ENCODE assay signal across 8 cellular contexts in genomic region chr12:89862511-89863331, GRCh38.
DNase-seq lines count a peak whose midpoint lies in the region; ATAC-seq and TF ChIP-seq lines count a peak whose summit lies in the region.

No MANE protein-coding gene starts in this region.

- DNase-seq in AG10803 (ENCODE audit: low read depth) (peak; percentile 21), fibroblast of gingiva (ENCODE audit: low read depth) (peak; percentile 59), renal cortical epithelial cell (ENCODE audit: low read depth) (peak; percentile 14), mesendoderm (no peak), cerebellar nuclear complex (lab: John Stamatoyannopoulos, UW) (no peak)

- H3K36me3 Mint-ChIP-seq in T-helper 1 cell treated with Interleukin-12 subunit alpha and Interleukin-12 subunit beta and Interleukin-4 antibody, amounts not matched to agents 30 μg/mL and 1 μg/mL, for 36 hours (ENCODE audit: low read depth), result peaks cover 6% of the 10 kb centered on the region

- H3K27ac ChIP-seq in mesendoderm (ENCODE audit: low read depth, low read length), result no peak overlapping the region

- no peak overlapping the region for H3K23ac ChIP-seq in mesendoderm (ENCODE audit: low read length)

- H4K8ac ChIP-seq in mesendoderm (ENCODE audit: low read depth, low read length), result no peak overlapping the region

- no peak overlapping the region for H3K18ac ChIP-seq in mesendoderm (ENCODE audit: low read length)

- no peak overlapping the region for H3K56ac ChIP-seq in mesendoderm (ENCODE audit: low read length)

- no peaks in the 10 kb centered on the region for H3K79me2 ChIP-seq in mesendoderm (ENCODE audit: control insufficient read depth, insufficient read depth, low read length)

- H3K4ac ChIP-seq in mesendoderm (ENCODE audit: low read depth, low read length), result no peak overlapping the region

- no peaks in the 10 kb centered on the region for H3K4me1 ChIP-seq in mesendoderm (ENCODE audit: control insufficient read depth, low read depth, low read length)

- no peaks in the 10 kb centered on the region for H3K79me1 ChIP-seq in mesendoderm (ENCODE audit: low read length)

- in situ Hi-C loops in GM18951 (cut with MboI; ENCODE audit: low sequenced_read_pairs, unreplicated experiment), result no loop called here

- H3K4me3 ChIP-seq in AG10803 (ENCODE audit: low read length), result no peak overlapping the region
- H3K4me3 ChIP-seq in mesendoderm (ENCODE audit: low read length), result no peak overlapping the region

- TF ChIP-seq CTCF in AG10803 (conservative IDR thresholded peaks at IDR 0.05; ENCODE audit: low read length), result no peak

- no peak overlapping the region for H4K5ac ChIP-seq in mesendoderm (ENCODE audit: low read length)

- peak; percentile 43 for TF ChIP-seq POLR2A in GM18951 (IDR thresholded peaks at IDR 0.05; ENCODE audit: extremely low read depth, insufficient read depth, insufficient read length)

- H3K36me3 ChIP-seq in mesendoderm (ENCODE audit: control insufficient read depth, insufficient read depth, low read length), result no peaks in the 10 kb centered on the region

- no peak overlapping the region for H2AK5ac ChIP-seq in mesendoderm (ENCODE audit: low read length)

- no CpG with 5 or more reads among the region's 6 CpGs for WGBS in mesendoderm (ENCODE audit: extremely low coverage, insufficient coverage, low lambda C conversion rate)

- H3K27me3 Mint-ChIP-seq in T-helper 1 cell treated with Interleukin-12 subunit alpha and Interleukin-12 subunit beta and Interleukin-4 antibody, amounts not matched to agents 30 μg/mL and 1 μg/mL, for 36 hours (ENCODE audit: low read depth), result no peaks in the 10 kb centered on the region

- H3K27ac Mint-ChIP-seq in T-helper 1 cell treated with Interleukin-12 subunit alpha and Interleukin-12 subunit beta and Interleukin-4 antibody, amounts not matched to agents 30 μg/mL and 1 μg/mL, for 36 hours, result peak overlapping the region; percentile 92

- no peak overlapping the region for H3K9ac ChIP-seq in mesendoderm (ENCODE audit: low read length)

- H3K4me3 Mint-ChIP-seq in T-helper 1 cell treated with Interleukin-12 subunit alpha and Interleukin-12 subunit beta and Interleukin-4 antibody, amounts not matched to agents 30 μg/mL and 1 μg/mL, for 36 hours, result peak overlapping the region; percentile 71

- H2BK15ac ChIP-seq in mesendoderm (replicated peaks; ENCODE audit: low read depth), result no peak overlapping the region

- no peak overlapping the region for H3K4me2 ChIP-seq in mesendoderm (ENCODE audit: low read length)

- no peaks in the 10 kb centered on the region for H3K27me3 ChIP-seq in mesendoderm (ENCODE audit: insufficient read depth, low read length, poor library complexity)

- ATAC-seq in HG03135 (IDR thresholded peaks at IDR 0.05; ENCODE audit: unreplicated experiment), result peak; percentile 53

- no peak overlapping the region for H2BK5ac ChIP-seq in mesendoderm (ENCODE audit: low read length)

- H2BK120ac ChIP-seq in mesendoderm (ENCODE audit: low read depth, low read length), result no peak overlapping the region

- H3K4me1 Mint-ChIP-seq in T-helper 1 cell treated with Interleukin-12 subunit alpha and Interleukin-12 subunit beta and Interleukin-4 antibody, amounts not matched to agents 30 μg/mL and 1 μg/mL, for 36 hours (ENCODE audit: low read depth), result peaks cover 31% of the 10 kb centered on the region

- peaks cover 3% of the 10 kb centered on the region for H3K9me3 Mint-ChIP-seq in T-helper 1 cell treated with Interleukin-12 subunit alpha and Interleukin-12 subunit beta and Interleukin-4 antibody, amounts not matched to agents 30 μg/mL and 1 μg/mL, for 36 hours

Comparison
In these comparisons a context has a peak if more than half of its experiments do, and no peak if none do; other contexts are left out.
1. DNase-seq: peak in AG10803 (single experiment), fibroblast of gingiva (single experiment) and renal cortical epithelial cell (single experiment); none in mesendoderm (single experiment) and cerebellar nuclear complex (0 of 2).